Comparison of ENCODE assay signal across 21 cellular contexts in genomic region chr20:58678806-58679205, GRCh38. TPM values are rescaled to one million over a fixed set of nuclear protein-coding genes. Genes with fewer than 3 reads are reported as not detected.
DNase-seq lines count a peak whose midpoint lies in the region; ATAC-seq and TF ChIP-seq lines count a peak whose summit lies in the region.
"Had no signal": no experiment of that assay in that cellular context is flagged by ENCODE, and none has a peak within 500 bp of the region (broad histone marks: within the 10 kb centered on the region; RNA-seq: fewer than 3 reads in every experiment).

No MANE protein-coding gene starts in this region.

- H3K27ac Mint-ChIP-seq in stimulated activated naive CD8-positive, alpha-beta T cell treated with anti-CD3 and anti-CD28 coated beads, Interleukin-15, Interleukin-2, amounts not matched to agents 100 ng/mL and 50 ng/mL, for 24 hours, result peak overlapping the region; percentile 2
- peak overlapping the region; percentile 57 for H3K27ac Mint-ChIP-seq in T-helper 17 cell
- H3K27ac Mint-ChIP-seq in stimulated activated naive B cell treated with anti-CD40 and anti-IgM and Interleukin-4, amounts not matched to agents 10 μg/mL and 1 μg/mL and 100 μg/mL, for 72 hours, result no peak overlapping the region
- H3K27ac Mint-ChIP-seq: CD4-positive, alpha-beta T cell had no signal

- intact Hi-C loops in body of pancreas (cut with DNase I), result no loop called here

- H3K9me3 Mint-ChIP-seq in stimulated activated naive CD8-positive, alpha-beta T cell treated with anti-CD3 and anti-CD28 coated beads, Interleukin-15, Interleukin-2, amounts not matched to agents 100 ng/mL and 50 ng/mL, for 24 hours, result no peaks in the 10 kb centered on the region
- no peaks in the 10 kb centered on the region for H3K9me3 Mint-ChIP-seq in stimulated activated naive B cell treated with anti-CD40 and anti-IgM and Interleukin-4, amounts not matched to agents 10 μg/mL and 1 μg/mL and 100 μg/mL, for 72 hours
- H3K9me3 Mint-ChIP-seq: CD4-positive, alpha-beta T cell had no signal

- no peak overlapping the region for H2BK12ac ChIP-seq in neuronal stem cell (ENCODE audit: low read length)

- no peak overlapping the region for H2AK5ac ChIP-seq in neuronal stem cell (ENCODE audit: low read depth, low read length)

- H3K23ac ChIP-seq in neuronal stem cell (ENCODE audit: low read depth, low read length, poor library complexity), result no peak overlapping the region

- TF ChIP-seq POLR2A in body of pancreas (IDR thresholded peaks at IDR 0.05), result no peak

- no peaks in the 10 kb centered on the region for H3K27me3 ChIP-seq in neuronal stem cell (ENCODE audit: control insufficient read depth in 3 of 3, insufficient read depth in 3 of 3, low read depth in 1 of 3, low read length in 3 of 3)
- H3K27me3 ChIP-seq in body of pancreas, result no peaks in the 10 kb centered on the region

- H3K4me3 Mint-ChIP-seq in stimulated activated naive CD8-positive, alpha-beta T cell treated with anti-CD3 and anti-CD28 coated beads, Interleukin-15, Interleukin-2, amounts not matched to agents 100 ng/mL and 50 ng/mL, for 24 hours, result no peak overlapping the region
- H3K4me3 Mint-ChIP-seq in T-helper 17 cell, result no peak overlapping the region
- no peak overlapping the region for H3K4me3 Mint-ChIP-seq in stimulated activated naive B cell treated with anti-CD40 and anti-IgM and Interleukin-4, amounts not matched to agents 10 μg/mL and 1 μg/mL and 100 μg/mL, for 72 hours
- H3K4me3 Mint-ChIP-seq: CD4-positive, alpha-beta T cell had no signal

- peaks cover 60% of the 10 kb centered on the region for H3K36me3 Mint-ChIP-seq in stimulated activated naive CD8-positive, alpha-beta T cell treated with anti-CD3 and anti-CD28 coated beads, Interleukin-15, Interleukin-2, amounts not matched to agents 100 ng/mL and 50 ng/mL, for 24 hours (ENCODE audit: low read depth)
- H3K36me3 Mint-ChIP-seq in T-helper 17 cell (ENCODE audit: low read depth), result peaks cover 2% of the 10 kb centered on the region
- peaks cover 24 to 63% of the 10 kb centered on the region in 2 donors for H3K36me3 Mint-ChIP-seq in stimulated activated naive B cell treated with anti-CD40 and anti-IgM and Interleukin-4, amounts not matched to agents 10 μg/mL and 1 μg/mL and 100 μg/mL, for 72 hours

- no peaks in the 10 kb centered on the region for H3K27me3 Mint-ChIP-seq in stimulated activated naive CD8-positive, alpha-beta T cell treated with anti-CD3 and anti-CD28 coated beads, Interleukin-15, Interleukin-2, amounts not matched to agents 100 ng/mL and 50 ng/mL, for 24 hours
- no peaks in the 10 kb centered on the region for H3K27me3 Mint-ChIP-seq in T-helper 17 cell
- H3K27me3 Mint-ChIP-seq in stimulated activated naive B cell treated with anti-CD40 and anti-IgM and Interleukin-4, amounts not matched to agents 10 μg/mL and 1 μg/mL and 100 μg/mL, for 72 hours, result no peaks in the 10 kb centered on the region
- H3K27me3 Mint-ChIP-seq: CD4-positive, alpha-beta T cell had no signal

- no peak overlapping the region for H4K91ac ChIP-seq in neuronal stem cell (ENCODE audit: low read depth, low read length, poor library complexity)

- no peak for DNase-seq in stimulated activated naive CD8-positive, alpha-beta T cell treated with anti-CD3 and anti-CD28 coated beads, Interleukin-15, Interleukin-2, amounts not matched to agents 100 U/mL and 50 U/mL, for 24 hours
- no peak for DNase-seq in T-helper 17 cell
- DNase-seq in neuronal stem cell (ENCODE audit: low spot score), result no peak
- no peak for DNase-seq in globus pallidus (ENCODE audit: low spot score)
- DNase-seq in body of pancreas, result no peak
- DNase-seq in stimulated activated naive B cell treated with anti-CD40 and anti-IgM and Interleukin-4, amounts not matched to agents 10 μg/mL and 1 μg/mL and 100 μg/mL, for 72 hours, result no peak
- DNase-seq: Caco-2; CD4-positive, alpha-beta T cell; DND-41; GOT3; Karpas-422; MV-4-11; NCI-H2029 treated with DMSO at 0.1 percent for 48 hours; NCI-H2171; NCI-H345; NCI-H524; NCI-H774; NK-92 treated with Interleukin-12 subunit alpha and Interleukin-12 subunit beta, amount 100 ng/mL, for 24 hours had no signal

- H3K18ac ChIP-seq in neuronal stem cell (ENCODE audit: low read length), result no peak overlapping the region

- H2BK5ac ChIP-seq in neuronal stem cell (ENCODE audit: low read length), result no peak overlapping the region

- no peak overlapping the region for H4K8ac ChIP-seq in neuronal stem cell (ENCODE audit: low read depth, low read length)

- H3K4ac ChIP-seq in neuronal stem cell (ENCODE audit: low read length), result no peak overlapping the region

- H2AFZ ChIP-seq in neuronal stem cell (ENCODE audit: low read length), result no peak overlapping the region

- H3K9ac ChIP-seq in neuronal stem cell (ENCODE audit: low read depth, low read length, poor library complexity), result peak overlapping the region; percentile 17

- H3K36me3 ChIP-seq in neuronal stem cell (replicated peaks in 1 of 2; ENCODE audit: control insufficient read depth in 2 of 2, insufficient read depth in 2 of 2, low read length in 2 of 2), result peaks cover 11 to 69% of the 10 kb centered on the region in 2 donors
- peaks cover 16 to 21% of the 10 kb centered on the region in 2 donors for H3K36me3 ChIP-seq in body of pancreas (replicated peaks in 1 of 2; ENCODE audit: insufficient read depth in 1 of 2, low read depth in 2 of 2)

- no peak overlapping the region for H3K4me3 ChIP-seq in neuronal stem cell (ENCODE audit: low read length in 2 of 2)
- no peak overlapping the region for H3K4me3 ChIP-seq in body of pancreas
- H3K4me3 ChIP-seq: A549 had no signal

- WGBS in neuronal stem cell (ENCODE audit: extremely low coverage in 2 of 2, insufficient read length in 2 of 2, insufficient replicate concordance in 1 of 2), 2 donors, result no CpG with 5 or more reads among the region's 8 CpGs
- WGBS in body of pancreas, 2 donors, result 85 to 91% methylated on average over 8 of the region's 8 CpGs

- H2BK15ac ChIP-seq in neuronal stem cell (ENCODE audit: low read length), result no peak overlapping the region

- H3K14ac ChIP-seq in neuronal stem cell (ENCODE audit: low read length), result no peak overlapping the region

- H3K9me3 ChIP-seq in T-helper 17 cell (ENCODE audit: control insufficient read depth, low read length, poor library complexity, severe bottlenecking) (no peaks in the 10 kb centered on the region), neuronal stem cell (replicated peaks in 1 of 2; ENCODE audit: control insufficient read depth in 2 of 2, insufficient read depth in 1 of 2, low read depth in 1 of 2, low read length in 2 of 2) (no peaks in the 10 kb centered on the region), body of pancreas (no peaks in the 10 kb centered on the region)
- H3K9me3 ChIP-seq: A549, Caco-2 had no signal

- TF ChIP-seq CTCF in body of pancreas (IDR thresholded peaks at IDR 0.05), result no peak

- no peak for ATAC-seq in stimulated activated naive CD8-positive, alpha-beta T cell treated with anti-CD3 and anti-CD28 coated beads, Interleukin-15, Interleukin-2, amounts not matched to agents 100 U/mL and 50 U/mL, for 24 hours
- ATAC-seq in T-helper 17 cell (no peak), body of pancreas (no peak)
- ATAC-seq in stimulated activated naive B cell treated with anti-CD40 and anti-IgM and Interleukin-4, amounts not matched to agents 10 μg/mL and 1 μg/mL and 100 μg/mL, for 72 hours (replicated peaks), result no peak
- ATAC-seq: A549, Panc1 had no signal

- no peak overlapping the region for H3K27ac ChIP-seq in neuronal stem cell (replicated peaks; ENCODE audit: low read length)
- H3K27ac ChIP-seq in body of pancreas, result no peak overlapping the region
- H3K27ac ChIP-seq: A549 had no signal

- H3K4me1 Mint-ChIP-seq in stimulated activated naive CD8-positive, alpha-beta T cell treated with anti-CD3 and anti-CD28 coated beads, Interleukin-15, Interleukin-2, amounts not matched to agents 100 ng/mL and 50 ng/mL, for 24 hours (ENCODE audit: low read depth), result no peaks in the 10 kb centered on the region
- H3K4me1 Mint-ChIP-seq in T-helper 17 cell, result peaks cover 2% of the 10 kb centered on the region
- peaks cover 0 to 1% of the 10 kb centered on the region in 2 donors for H3K4me1 Mint-ChIP-seq in stimulated activated naive B cell treated with anti-CD40 and anti-IgM and Interleukin-4, amounts not matched to agents 10 μg/mL and 1 μg/mL and 100 μg/mL, for 72 hours

- H2BK120ac ChIP-seq in neuronal stem cell (ENCODE audit: low read depth, low read length), result no peak overlapping the region

- H3K4me1 ChIP-seq in neuronal stem cell (ENCODE audit: control insufficient read depth in 2 of 2, insufficient read depth in 1 of 2, low read depth in 1 of 2, low read length in 2 of 2) (no peaks in the 10 kb centered on the region), body of pancreas (no peaks in the 10 kb centered on the region)
- H3K4me1 ChIP-seq: A549, Caco-2 had no signal

- H3K79me1 ChIP-seq in neuronal stem cell (ENCODE audit: low read depth, low read length), result peaks cover 2% of the 10 kb centered on the region

- H3K4me2 ChIP-seq in neuronal stem cell (ENCODE audit: insufficient read depth, low read length, poor library complexity, severe bottlenecking), result no peak overlapping the region
- H3K4me2 ChIP-seq: A549 had no signal

RNA-seq across cellular contexts. Expression of gene NPEPL1, which starts 13.8 kb away (rescaled TPM):
- total RNA-seq in T-helper 17 cell (10 to 100 TPM; 59.2 to 64.8 TPM), body of pancreas (10 to 100 TPM; 31.4 to 38.2 TPM)
- 21.4 TPM for polyA plus RNA-seq in neuronal stem cell (2013, experiment 1 of 2)
- 19.5 TPM for polyA plus RNA-seq in neuronal stem cell (2013, experiment 2 of 2)

RNA-seq across cellular contexts. Expression of gene STX16, which starts 27.7 kb away (rescaled TPM):
- 100 to 1,000 TPM; 161 to 167 TPM for total RNA-seq in T-helper 17 cell
- 45.1 TPM for polyA plus RNA-seq in neuronal stem cell (2013, experiment 1 of 2)
- polyA plus RNA-seq in neuronal stem cell (2013, experiment 2 of 2), result 45.7 TPM
- total RNA-seq in body of pancreas, result 10 to 100 TPM; 55.0 to 69.5 TPM
